In the genomic region with DNA sequence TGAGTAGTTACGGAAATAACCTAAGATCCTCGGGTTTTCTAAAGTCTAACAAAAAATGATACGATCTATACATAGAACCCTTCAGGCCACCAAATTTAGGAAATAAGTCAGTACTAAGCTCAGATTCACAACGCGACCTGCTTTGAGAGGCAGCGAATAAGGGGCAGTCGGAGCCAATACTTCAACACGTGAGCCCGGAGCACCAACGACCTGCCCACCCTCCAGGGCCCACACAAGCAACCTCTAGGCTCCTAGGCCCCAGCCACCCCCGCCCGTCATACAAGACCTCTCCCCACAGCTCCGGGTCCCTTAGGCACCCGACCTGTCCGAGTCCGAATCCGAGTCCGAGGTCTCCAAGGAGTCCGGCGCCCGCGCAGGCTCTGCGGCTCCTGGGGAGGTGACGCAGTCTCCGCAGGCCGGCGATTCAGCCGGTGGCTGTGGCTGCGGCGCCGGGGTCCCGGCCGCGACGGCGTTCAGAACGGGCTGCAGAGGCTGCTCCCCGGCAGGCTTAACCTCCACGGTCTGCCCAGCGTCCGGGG, we compare ENCODE assay signal across 8 cellular contexts. TPM values are rescaled to one million over a fixed set of nuclear protein-coding genes. Genes with fewer than 3 reads are reported as not detected.
A peak's percentile ranks its signal among the peaks of the same experiment; 100 is the strongest.
DNase-seq lines count a peak whose midpoint lies in the region; ATAC-seq and TF ChIP-seq lines count a peak whose summit lies in the region.

No MANE protein-coding gene starts in this region.

- H3K27ac ChIP-seq in Peyer's patch (peak overlapping the region; percentile 77 to 86 (median 80)), foreskin keratinocyte (peak overlapping the region; percentile 88), neutrophil (peak overlapping the region; percentile 46), suprapubic skin (peak overlapping the region; percentile 87)

- H3K27me3 ChIP-seq in Peyer's patch (no peaks in the 10 kb centered on the region), foreskin keratinocyte (no peaks in the 10 kb centered on the region), neutrophil (peaks cover 31% of the 10 kb centered on the region), suprapubic skin (no peaks in the 10 kb centered on the region)

- in situ Hi-C loops in ACHN (cut with HindIII; ENCODE audit: low pct_ligation_motif_present, low pct_unique_long_range_greater_than_20kb, low sequenced_read_pairs), result no loop called here

- 0% methylated on average over 7 of the region's 41 CpGs for WGBS in suprapubic skin

- H3K4me1 ChIP-seq in Peyer's patch (peaks cover 0 to 20% (median 3%) of the 10 kb centered on the region in 4 donors), foreskin keratinocyte (peaks cover 6% of the 10 kb centered on the region), neutrophil (ENCODE audit: control insufficient read depth in 1 of 2, insufficient read depth in 1 of 2, low read depth in 1 of 2, low read length in 1 of 2) (peaks cover 19 to 33% of the 10 kb centered on the region in 2 experiments), suprapubic skin (peaks cover 38% of the 10 kb centered on the region)

- H3K36me3 ChIP-seq in Peyer's patch, result peaks cover 0 to 20% (median 0%) of the 10 kb centered on the region in 3 donors
- H3K36me3 ChIP-seq in neutrophil, result peaks cover 6% of the 10 kb centered on the region
- peaks cover 10% of the 10 kb centered on the region for H3K36me3 ChIP-seq in suprapubic skin

- no peak for TF ChIP-seq POLR2A in Peyer's patch (IDR thresholded peaks at IDR 0.05)
- no peak for TF ChIP-seq POLR2A in suprapubic skin (IDR thresholded peaks at IDR 0.05)

- H3K4me3 ChIP-seq in Peyer's patch, result peak overlapping the region; percentile 75 to 91 (median 83)
- H3K4me3 ChIP-seq in neutrophil (ENCODE audit: low read depth in 1 of 2, low read length in 1 of 2), result peak overlapping the region; percentile 68 to 72
- H3K4me3 ChIP-seq in suprapubic skin, result peak overlapping the region; percentile 76

- ATAC-seq in GM18858 (IDR thresholded peaks at IDR 0.05; ENCODE audit: unreplicated experiment) (peak; percentile 34), HG03095 (IDR thresholded peaks at IDR 0.05; ENCODE audit: unreplicated experiment) (peak; percentile 61), foreskin keratinocyte (peak; percentile 73)

- DNase-seq in ACHN (peak; percentile 49), Peyer's patch (peak; percentile 46 to 76 (median 62)), foreskin keratinocyte (peak in 1 of 2 donors; percentile 53), suprapubic skin (ENCODE audit: low spot score in 2 of 2) (peak; percentile 76 to 80)
- DNase-seq in activated T-helper 9 cell treated with anti-CD3 and anti-CD28 coated beads, Interleukin-2, amount 50 U/mL, for 16 hours (ENCODE audit: low read depth), result peak; percentile 36

- no peak for TF ChIP-seq CTCF in Peyer's patch (IDR thresholded peaks at IDR 0.05)
- no peak for TF ChIP-seq CTCF in foreskin keratinocyte (conservative IDR thresholded peaks at IDR 0.05)
- no peak for TF ChIP-seq CTCF in neutrophil (IDR thresholded peaks at IDR 0.05)
- no peak for TF ChIP-seq CTCF in suprapubic skin (IDR thresholded peaks at IDR 0.05)

- H3K9me3 ChIP-seq in Peyer's patch (no peaks in the 10 kb centered on the region), neutrophil (no peaks in the 10 kb centered on the region), suprapubic skin (no peaks in the 10 kb centered on the region)

- TF ChIP-seq EP300 in suprapubic skin (IDR thresholded peaks at IDR 0.05), result no peak

RNA-seq across cellular contexts. Expression of gene NAF1, which starts 0.6 kb away (rescaled TPM):
- total RNA-seq in Peyer's patch, result 10 to 100 TPM in 3 of 4 donors, 1 to 10 TPM in 1; 7.9 to 30.5 (median 15.4) TPM
- 13.4 and 14.3 TPM in 2 replicates for total RNA-seq in foreskin keratinocyte
- 7.2 and 9.0 TPM in 2 replicates for polyA plus RNA-seq in foreskin keratinocyte
- 10 to 100 TPM; 22.5 to 48.4 (median 32.7) TPM for total RNA-seq in suprapubic skin
